ENCODE assay signal across 1 cellular context in the genomic region with DNA sequence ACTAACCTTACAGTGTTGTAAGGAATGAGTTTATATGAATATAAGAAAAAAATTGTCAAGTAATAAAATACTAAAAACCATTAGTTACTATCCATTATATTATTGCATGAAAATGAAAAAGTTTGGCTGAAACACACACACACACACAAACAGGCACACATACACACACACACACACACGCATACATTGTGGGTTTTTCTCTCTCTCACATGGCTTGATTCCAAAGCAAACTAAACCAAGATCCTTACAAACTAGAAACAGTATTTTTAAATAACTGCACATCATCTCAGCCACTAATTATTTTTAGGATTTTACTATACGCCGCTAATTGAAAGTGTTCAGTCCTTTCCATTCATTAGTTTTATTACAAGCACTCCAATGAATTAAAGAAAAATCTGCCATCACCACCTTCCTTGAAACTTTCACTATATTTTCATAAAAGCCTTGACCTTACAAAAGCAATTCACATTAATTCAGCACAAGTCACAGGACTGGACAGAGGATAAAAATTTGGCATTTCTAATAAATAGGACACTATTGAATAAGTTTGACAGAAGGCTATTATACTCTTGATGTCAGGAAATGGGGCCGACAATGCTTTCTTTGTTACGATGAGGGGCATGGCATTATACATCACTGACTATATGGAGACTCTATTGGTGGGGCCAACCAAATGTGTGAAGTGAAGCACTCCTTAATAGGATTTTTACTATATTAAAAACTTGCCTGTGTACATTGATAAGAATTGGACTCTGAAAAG.
TF ChIP-seq lines count a peak whose summit lies in the region.

No MANE protein-coding gene starts in this region.

TF ChIP-seq in SK-N-SH treated with all-trans-retinoic acid at 6 μM for 48 hours, 23 proteins besides CTCF, POLR2A, EP300 and RAD21 (continued from another document):
- TF ChIP-seq, protein P1, sequence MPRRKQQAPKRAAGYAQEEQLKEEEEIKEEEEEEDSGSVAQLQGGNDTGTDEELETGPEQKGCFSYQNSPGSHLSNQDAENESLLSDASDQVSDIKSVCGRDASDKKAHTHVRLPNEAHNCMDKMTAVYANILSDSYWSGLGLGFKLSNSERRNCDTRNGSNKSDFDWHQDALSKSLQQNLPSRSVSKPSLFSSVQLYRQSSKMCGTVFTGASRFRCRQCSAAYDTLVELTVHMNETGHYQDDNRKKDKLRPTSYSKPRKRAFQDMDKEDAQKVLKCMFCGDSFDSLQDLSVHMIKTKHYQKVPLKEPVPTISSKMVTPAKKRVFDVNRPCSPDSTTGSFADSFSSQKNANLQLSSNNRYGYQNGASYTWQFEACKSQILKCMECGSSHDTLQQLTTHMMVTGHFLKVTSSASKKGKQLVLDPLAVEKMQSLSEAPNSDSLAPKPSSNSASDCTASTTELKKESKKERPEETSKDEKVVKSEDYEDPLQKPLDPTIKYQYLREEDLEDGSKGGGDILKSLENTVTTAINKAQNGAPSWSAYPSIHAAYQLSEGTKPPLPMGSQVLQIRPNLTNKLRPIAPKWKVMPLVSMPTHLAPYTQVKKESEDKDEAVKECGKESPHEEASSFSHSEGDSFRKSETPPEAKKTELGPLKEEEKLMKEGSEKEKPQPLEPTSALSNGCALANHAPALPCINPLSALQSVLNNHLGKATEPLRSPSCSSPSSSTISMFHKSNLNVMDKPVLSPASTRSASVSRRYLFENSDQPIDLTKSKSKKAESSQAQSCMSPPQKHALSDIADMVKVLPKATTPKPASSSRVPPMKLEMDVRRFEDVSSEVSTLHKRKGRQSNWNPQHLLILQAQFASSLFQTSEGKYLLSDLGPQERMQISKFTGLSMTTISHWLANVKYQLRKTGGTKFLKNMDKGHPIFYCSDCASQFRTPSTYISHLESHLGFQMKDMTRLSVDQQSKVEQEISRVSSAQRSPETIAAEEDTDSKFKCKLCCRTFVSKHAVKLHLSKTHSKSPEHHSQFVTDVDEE (CRISPR knock-in tag; IDR thresholded peaks at IDR 0.05) = no peak
- TF ChIP-seq ZFP3 (CRISPR knock-in tag; IDR thresholded peaks at IDR 0.05) (no peak), SNAI2 (CRISPR knock-in tag; IDR thresholded peaks at IDR 0.05) (no peak), RARB (CRISPR knock-in tag; IDR thresholded peaks at IDR 0.05) (no peak), OSR1 (CRISPR knock-in tag; IDR thresholded peaks at IDR 0.05) (no peak), ZNF565 (CRISPR knock-in tag; conservative IDR thresholded peaks at IDR 0.05; ENCODE audit: low read depth) (no peak), CSDC2 (CRISPR knock-in tag; IDR thresholded peaks at IDR 0.05) (no peak), ZC3H10 (CRISPR knock-in tag; IDR thresholded peaks at IDR 0.05) (no peak)
- TF ChIP-seq, protein P2, sequence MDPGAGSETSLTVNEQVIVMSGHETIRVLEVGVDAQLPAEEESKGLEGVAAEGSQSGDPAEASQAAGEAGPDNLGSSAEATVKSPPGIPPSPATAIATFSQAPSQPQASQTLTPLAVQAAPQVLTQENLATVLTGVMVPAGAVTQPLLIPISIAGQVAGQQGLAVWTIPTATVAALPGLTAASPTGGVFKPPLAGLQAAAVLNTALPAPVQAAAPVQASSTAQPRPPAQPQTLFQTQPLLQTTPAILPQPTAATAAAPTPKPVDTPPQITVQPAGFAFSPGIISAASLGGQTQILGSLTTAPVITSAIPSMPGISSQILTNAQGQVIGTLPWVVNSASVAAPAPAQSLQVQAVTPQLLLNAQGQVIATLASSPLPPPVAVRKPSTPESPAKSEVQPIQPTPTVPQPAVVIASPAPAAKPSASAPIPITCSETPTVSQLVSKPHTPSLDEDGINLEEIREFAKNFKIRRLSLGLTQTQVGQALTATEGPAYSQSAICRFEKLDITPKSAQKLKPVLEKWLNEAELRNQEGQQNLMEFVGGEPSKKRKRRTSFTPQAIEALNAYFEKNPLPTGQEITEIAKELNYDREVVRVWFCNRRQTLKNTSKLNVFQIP (CRISPR knock-in tag; IDR thresholded peaks at IDR 0.05; ENCODE audit: borderline replicate concordance, low read depth) = no peak
TF ChIP-seq in SK-N-SH treated with all-trans-retinoic acid at 6 μM for 48 hours: peak in this region for 0.
